ENCODE assay signal across 1 cellular context in the genomic region with DNA sequence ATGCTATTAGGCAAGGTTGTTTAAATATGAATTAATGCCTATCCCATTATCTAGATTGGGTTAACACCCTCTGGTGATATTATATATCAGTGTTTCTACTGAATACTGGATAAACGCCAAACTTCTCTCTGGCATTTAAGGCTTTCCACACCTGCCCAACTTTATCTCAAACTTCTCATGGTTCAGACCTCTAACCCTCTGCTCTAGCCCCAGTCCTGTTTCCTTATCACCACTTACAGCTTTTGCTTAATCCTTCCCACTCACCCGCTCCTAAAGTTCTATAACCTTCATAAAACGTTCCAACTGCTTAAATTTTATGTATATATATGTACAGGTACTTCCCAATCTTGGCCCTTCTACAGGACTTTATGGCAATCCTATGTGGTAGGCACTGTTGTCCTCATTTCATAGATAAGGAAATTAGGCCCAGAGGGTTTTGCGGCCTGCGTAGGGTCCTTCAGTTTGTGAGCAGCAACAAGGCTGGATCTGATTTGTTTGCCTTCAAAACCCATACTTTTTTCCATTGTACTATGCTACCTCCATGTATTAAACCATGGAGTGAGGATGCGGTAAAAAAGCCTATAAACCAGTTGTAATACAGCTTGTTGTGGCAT.
TF ChIP-seq lines count a peak whose summit lies in the region.

No MANE protein-coding gene starts in this region.

TF ChIP-seq in liver, 16 proteins besides CTCF, POLR2A, EP300 and RAD21:
- TF ChIP-seq, protein P1, sequence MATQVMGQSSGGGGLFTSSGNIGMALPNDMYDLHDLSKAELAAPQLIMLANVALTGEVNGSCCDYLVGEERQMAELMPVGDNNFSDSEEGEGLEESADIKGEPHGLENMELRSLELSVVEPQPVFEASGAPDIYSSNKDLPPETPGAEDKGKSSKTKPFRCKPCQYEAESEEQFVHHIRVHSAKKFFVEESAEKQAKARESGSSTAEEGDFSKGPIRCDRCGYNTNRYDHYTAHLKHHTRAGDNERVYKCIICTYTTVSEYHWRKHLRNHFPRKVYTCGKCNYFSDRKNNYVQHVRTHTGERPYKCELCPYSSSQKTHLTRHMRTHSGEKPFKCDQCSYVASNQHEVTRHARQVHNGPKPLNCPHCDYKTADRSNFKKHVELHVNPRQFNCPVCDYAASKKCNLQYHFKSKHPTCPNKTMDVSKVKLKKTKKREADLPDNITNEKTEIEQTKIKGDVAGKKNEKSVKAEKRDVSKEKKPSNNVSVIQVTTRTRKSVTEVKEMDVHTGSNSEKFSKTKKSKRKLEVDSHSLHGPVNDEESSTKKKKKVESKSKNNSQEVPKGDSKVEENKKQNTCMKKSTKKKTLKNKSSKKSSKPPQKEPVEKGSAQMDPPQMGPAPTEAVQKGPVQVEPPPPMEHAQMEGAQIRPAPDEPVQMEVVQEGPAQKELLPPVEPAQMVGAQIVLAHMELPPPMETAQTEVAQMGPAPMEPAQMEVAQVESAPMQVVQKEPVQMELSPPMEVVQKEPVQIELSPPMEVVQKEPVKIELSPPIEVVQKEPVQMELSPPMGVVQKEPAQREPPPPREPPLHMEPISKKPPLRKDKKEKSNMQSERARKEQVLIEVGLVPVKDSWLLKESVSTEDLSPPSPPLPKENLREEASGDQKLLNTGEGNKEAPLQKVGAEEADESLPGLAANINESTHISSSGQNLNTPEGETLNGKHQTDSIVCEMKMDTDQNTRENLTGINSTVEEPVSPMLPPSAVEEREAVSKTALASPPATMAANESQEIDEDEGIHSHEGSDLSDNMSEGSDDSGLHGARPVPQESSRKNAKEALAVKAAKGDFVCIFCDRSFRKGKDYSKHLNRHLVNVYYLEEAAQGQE (IDR thresholded peaks at IDR 0.05), result no peak
- no peak for TF ChIP-seq YY1 (IDR thresholded peaks at IDR 0.05)
- TF ChIP-seq, protein P2, sequence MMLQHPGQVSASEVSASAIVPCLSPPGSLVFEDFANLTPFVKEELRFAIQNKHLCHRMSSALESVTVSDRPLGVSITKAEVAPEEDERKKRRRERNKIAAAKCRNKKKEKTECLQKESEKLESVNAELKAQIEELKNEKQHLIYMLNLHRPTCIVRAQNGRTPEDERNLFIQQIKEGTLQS (IDR thresholded peaks at IDR 0.05), result no peak
- TF ChIP-seq GABPA (IDR thresholded peaks at IDR 0.05 in 1 of 2, conservative IDR thresholded peaks at IDR 0.05 in 1 of 2), result no peak
- no peak for TF ChIP-seq SP1 (IDR thresholded peaks at IDR 0.05)
- TF ChIP-seq RXRA (IDR thresholded peaks at IDR 0.05), result no peak
- TF ChIP-seq FOXA1 (IDR thresholded peaks at IDR 0.05), result no peak
- TF ChIP-seq, protein P3, sequence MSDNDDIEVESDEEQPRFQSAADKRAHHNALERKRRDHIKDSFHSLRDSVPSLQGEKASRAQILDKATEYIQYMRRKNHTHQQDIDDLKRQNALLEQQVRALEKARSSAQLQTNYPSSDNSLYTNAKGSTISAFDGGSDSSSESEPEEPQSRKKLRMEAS (IDR thresholded peaks at IDR 0.05), result no peak
- no peak for TF ChIP-seq EGR1 (IDR thresholded peaks at IDR 0.05; ENCODE audit: low read depth in 2 of 2)
- no peak for TF ChIP-seq TAF1 (conservative IDR thresholded peaks at IDR 0.05)
- TF ChIP-seq HNF4G (IDR thresholded peaks at IDR 0.05), result no peak
- TF ChIP-seq HNF4A (conservative IDR thresholded peaks at IDR 0.05), result no peak
- TF ChIP-seq JUND (IDR thresholded peaks at IDR 0.05), result no peak
- TF ChIP-seq NR2F2 (IDR thresholded peaks at IDR 0.05), result no peak
